Comparison of ENCODE assay signal across 12 cellular contexts in the genomic region with DNA sequence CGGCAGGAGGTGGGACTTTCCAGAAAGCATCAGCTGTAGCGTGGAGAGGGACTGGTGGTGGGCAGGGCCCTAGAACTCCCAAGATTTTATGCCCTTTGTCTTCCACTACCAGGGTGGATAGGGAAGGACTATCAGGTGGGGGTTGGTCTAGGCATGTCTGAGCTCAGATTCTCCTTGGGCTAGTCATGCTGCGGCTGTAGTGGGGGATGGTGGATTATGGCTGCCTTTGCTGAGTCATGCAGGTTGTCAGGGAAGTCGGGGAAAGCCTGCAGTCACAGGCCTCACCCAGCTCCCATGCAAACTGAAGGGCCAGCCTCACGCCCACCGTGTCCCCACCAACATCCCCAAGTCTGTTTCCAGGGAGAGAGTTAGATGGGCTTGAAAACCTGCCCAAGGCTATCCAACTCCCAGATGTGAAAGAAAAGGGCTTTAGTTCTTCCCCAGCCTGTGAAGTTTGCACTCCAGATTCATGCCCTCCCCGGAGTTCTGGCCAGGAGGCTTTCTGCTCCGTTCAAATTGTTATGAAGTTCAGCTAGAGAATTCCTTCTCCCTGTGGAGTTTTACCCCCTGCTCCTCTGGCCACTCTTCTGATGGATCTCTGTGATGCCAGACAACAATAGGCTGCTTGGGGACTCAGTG. TPM values are rescaled to one million over a fixed set of nuclear protein-coding genes. Genes with fewer than 3 reads are reported as not detected.
DNase-seq lines count a peak whose midpoint lies in the region; TF ChIP-seq lines count a peak whose summit lies in the region.
"Had no signal": no experiment of that assay in that cellular context is flagged by ENCODE, and none has a peak within 500 bp of the region (broad histone marks: within the 10 kb centered on the region; RNA-seq: fewer than 3 reads in every experiment).

No MANE protein-coding gene starts in this region.

- CTCF ChIA-PET in RWPE1 (lab: Yijun Ruan, JAX) (interaction anchor here (1.1 kb wide), 1 partner anchor 29 kb away, joined by 3 read pairs; no protein-coding TSS in a partner anchor), HEK293T (lab: Yijun Ruan, JAX) (no interaction called here)

- DNase-seq in GOT3 (lab: John Stamatoyannopoulos, UW), result peak; percentile 4
- DNase-seq in RWPE1 (ENCODE audit: low spot score), result peak; percentile 70
- DNase-seq in fibroblast of peridontal ligament (ENCODE audit: extremely low read depth), result peak; percentile 69
- DNase-seq in renal cortical epithelial cell (ENCODE audit: low read depth), result peak; percentile 92
- DNase-seq in SK-N-DZ (ENCODE audit: low spot score), result no peak
- no peak for DNase-seq in midbrain (lab: John Stamatoyannopoulos, UW)
- no peak for DNase-seq in activated CD4-positive, alpha-beta T cell treated with anti-CD3 and anti-CD28 coated beads for 1 hour
- DNase-seq in HEK293T (ENCODE audit: extremely low spot score), result no peak
- DNase-seq: DMS53, Karpas-422, T-helper 9 cell had no signal

- POLR2A ChIA-PET in RWPE1 (lab: Yijun Ruan, JAX; ENCODE audit: low non-redundant PET), result no interaction called here
- POLR2A ChIA-PET in HEK293T (lab: Yijun Ruan, JAX), result no interaction called here

- peak overlapping the region; percentile 65 for H3K27ac ChIP-seq in RWPE1

- TF ChIP-seq CTCF in RWPE1 (conservative IDR thresholded peaks at IDR 0.05; ENCODE audit: low read depth), result no peak

TF ChIP-seq in HEK293T, 16 proteins besides CTCF, POLR2A, EP300 and RAD21:
- TF ChIP-seq FOXK2 (IDR thresholded peaks at IDR 0.05) (no peak), SUZ12 (IDR thresholded peaks at IDR 0.05) (no peak), ARNT (IDR thresholded peaks at IDR 0.05) (no peak), BHLHE40 (IDR thresholded peaks at IDR 0.05; ENCODE audit: borderline replicate concordance) (no peak), ELF4 (IDR thresholded peaks at IDR 0.05) (no peak), L3MBTL2 (conservative IDR thresholded peaks at IDR 0.05) (no peak), FOXM1 (IDR thresholded peaks at IDR 0.05; ENCODE audit: borderline replicate concordance) (no peak), FOXA1 (IDR thresholded peaks at IDR 0.05) (no peak), NFRKB (IDR thresholded peaks at IDR 0.05) (no peak), TARDBP (IDR thresholded peaks at IDR 0.05) (no peak), LEF1 (IDR thresholded peaks at IDR 0.05; ENCODE audit: borderline replicate concordance) (no peak), SP1 (IDR thresholded peaks at IDR 0.05) (no peak), ZNF384 (IDR thresholded peaks at IDR 0.05) (no peak), CTBP1 (IDR thresholded peaks at IDR 0.05; ENCODE audit: borderline replicate concordance) (no peak)
- TF ChIP-seq, protein P1, sequence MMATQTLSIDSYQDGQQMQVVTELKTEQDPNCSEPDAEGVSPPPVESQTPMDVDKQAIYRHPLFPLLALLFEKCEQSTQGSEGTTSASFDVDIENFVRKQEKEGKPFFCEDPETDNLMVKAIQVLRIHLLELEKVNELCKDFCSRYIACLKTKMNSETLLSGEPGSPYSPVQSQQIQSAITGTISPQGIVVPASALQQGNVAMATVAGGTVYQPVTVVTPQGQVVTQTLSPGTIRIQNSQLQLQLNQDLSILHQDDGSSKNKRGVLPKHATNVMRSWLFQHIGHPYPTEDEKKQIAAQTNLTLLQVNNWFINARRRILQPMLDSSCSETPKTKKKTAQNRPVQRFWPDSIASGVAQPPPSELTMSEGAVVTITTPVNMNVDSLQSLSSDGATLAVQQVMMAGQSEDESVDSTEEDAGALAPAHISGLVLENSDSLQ (IDR thresholded peaks at IDR 0.05), result no peak

RNA-seq across cellular contexts. Expression of a gene that starts 13.4 kb away (rescaled TPM):
- not detected in 2 replicates for total RNA-seq in renal cortical epithelial cell
- not detected in 2 replicates for polyA plus RNA-seq in SK-N-DZ (2014; cell fraction: cytosol; rRNA removed)
- not detected in 2 replicates for polyA plus RNA-seq in SK-N-DZ (2014; cell fraction: nucleus; rRNA removed)
- total RNA-seq: liver had no signal

RNA-seq across cellular contexts. Expression of a gene that starts 20.0 kb away (rescaled TPM):
- not detected in 2 replicates for total RNA-seq in renal cortical epithelial cell
- polyA plus RNA-seq in SK-N-DZ (2014; cell fraction: cytosol; rRNA removed), result not detected in 2 replicates
- not detected in 2 replicates for polyA plus RNA-seq in SK-N-DZ (2014; cell fraction: nucleus; rRNA removed)
- total RNA-seq: liver had no signal
- polyA plus RNA-seq: liver had no signal

Comparison
In these comparisons a context has a peak if more than half of its experiments do, and no peak if none do; other contexts are left out.
1. DNase-seq: peak in GOT3 (single experiment), RWPE1 (single experiment), fibroblast of peridontal ligament (single experiment) and renal cortical epithelial cell (single experiment); none in SK-N-DZ (single experiment), midbrain (single experiment), activated CD4-positive, alpha-beta T cell treated with anti-CD3 and anti-CD28 coated beads for 1 hour (single experiment) and HEK293T (single experiment).